Comparison of ENCODE assay signal across 7 cellular contexts in the genomic region with DNA sequence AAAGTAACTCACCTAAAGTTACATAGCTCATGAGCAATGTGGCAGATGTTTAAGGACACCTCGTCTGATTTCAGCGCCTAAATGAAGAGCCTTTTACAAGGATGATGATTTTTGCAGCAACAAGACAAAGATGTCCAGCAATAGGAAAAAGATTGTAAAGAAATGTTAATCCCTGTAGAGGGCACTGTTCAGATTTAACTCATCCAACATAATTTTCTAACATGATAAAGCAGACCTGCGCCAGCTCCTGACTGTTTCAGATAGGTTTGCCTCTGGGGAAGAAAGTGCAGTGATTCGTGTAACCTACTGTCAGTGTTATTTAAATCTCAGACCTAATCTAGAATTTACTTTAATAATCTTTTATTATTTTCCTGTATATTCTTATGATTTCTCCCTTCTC.
DNase-seq lines count a peak whose midpoint lies in the region; ATAC-seq and TF ChIP-seq lines count a peak whose summit lies in the region.

No MANE protein-coding gene starts in this region.

- no peak overlapping the region for H3K4me3 Mint-ChIP-seq in effector memory CD8-positive, alpha-beta T cell

- ATAC-seq in effector memory CD8-positive, alpha-beta T cell (replicated peaks) = peak; percentile 35
- ATAC-seq in GM21619 (IDR thresholded peaks at IDR 0.05; ENCODE audit: unreplicated experiment) = no peak
- no peak for ATAC-seq in HG02970 (IDR thresholded peaks at IDR 0.05; ENCODE audit: low FRiP score, unreplicated experiment)

- peaks cover 3% of the 10 kb centered on the region for H3K36me3 Mint-ChIP-seq in effector memory CD8-positive, alpha-beta T cell (ENCODE audit: insufficient read depth)

- peaks cover 10 to 25% of the 10 kb centered on the region in 2 donors for H3K27me3 Mint-ChIP-seq in effector memory CD8-positive, alpha-beta T cell

- peaks cover 0 to 4% of the 10 kb centered on the region in 2 donors for H3K4me1 Mint-ChIP-seq in effector memory CD8-positive, alpha-beta T cell (ENCODE audit: low read depth in 2 of 2)

- H3K27ac Mint-ChIP-seq in effector memory CD8-positive, alpha-beta T cell = no peak overlapping the region

- peak; percentile 42 for TF ChIP-seq CTCF in GM12873 (IDR thresholded peaks at IDR 0.05; ENCODE audit: insufficient read depth, low read depth, low read length, missing control alignments)

- peak; percentile 43 for DNase-seq in NCI-H226
- no peak for DNase-seq in effector memory CD8-positive, alpha-beta T cell
- DNase-seq in retina = peak; percentile 11
- DNase-seq in COLO668 (lab: John Stamatoyannopoulos, UW; ENCODE audit: unreplicated experiment) = no peak

- no peaks in the 10 kb centered on the region for H3K9me3 Mint-ChIP-seq in effector memory CD8-positive, alpha-beta T cell

Comparison
In these comparisons a context has a peak if more than half of its experiments do, and no peak if none do; other contexts are left out.
1. DNase-seq: peak in NCI-H226 (single experiment) and retina (single experiment); none in effector memory CD8-positive, alpha-beta T cell (0 of 3) and COLO668 (single experiment).